16 cellular contexts compared by ENCODE assay signal in the genomic region with DNA sequence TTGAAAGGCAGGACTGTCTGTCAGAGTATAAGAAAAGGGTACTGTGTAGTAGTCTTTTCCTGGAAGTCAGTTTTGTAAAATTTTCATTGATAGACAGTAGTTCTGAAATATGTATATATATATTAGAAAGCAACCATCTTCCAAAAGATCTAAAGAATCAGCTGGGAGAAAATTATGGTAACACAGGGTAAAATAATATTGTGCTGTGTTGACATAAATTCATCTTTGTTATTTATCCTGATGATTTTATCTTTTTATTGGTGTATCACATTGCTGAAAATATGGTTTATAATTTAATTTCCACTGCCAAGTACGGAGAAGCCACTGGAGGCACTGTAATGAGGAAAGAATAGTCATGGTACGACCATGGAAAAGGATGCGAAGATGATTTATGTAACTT.
DNase-seq lines count a peak whose midpoint lies in the region; ATAC-seq and TF ChIP-seq lines count a peak whose summit lies in the region.
"Had no signal": no experiment of that assay in that cellular context is flagged by ENCODE, and none has a peak within 500 bp of the region (broad histone marks: within the 10 kb centered on the region; RNA-seq: fewer than 3 reads in every experiment).

No MANE protein-coding gene starts in this region.

- H3K56ac ChIP-seq in IMR-90 (ENCODE audit: extremely low read depth, insufficient read depth, low read length) = no peak overlapping the region

- H3K4me3 ChIP-seq in BE2C (ENCODE audit: low read depth, low read length) (no peak overlapping the region), IMR-90 (ENCODE audit: insufficient read depth, low read depth, low read length) (no peak overlapping the region)
- H3K4me3 ChIP-seq: BLaER1, GM12878 had no signal

- no CpG with 5 or more reads among the region's 3 CpGs for WGBS in IMR-90 (ENCODE audit: extremely low coverage in 2 of 2, insufficient read length in 1 of 2), 2 experiments

- H3K27me3 ChIP-seq in BE2C = no peaks in the 10 kb centered on the region
- H3K27me3 ChIP-seq in IMR-90 (ENCODE audit: control insufficient read depth, insufficient read depth, low read length) = no peaks in the 10 kb centered on the region
- H3K27me3 ChIP-seq: BLaER1 had no signal

- POLR2A ChIA-PET in IMR-90 (lab: Charles Lee; ENCODE audit: unreplicated experiment) = no interaction called here

- H3K27ac ChIP-seq in IMR-90 (ENCODE audit: insufficient read depth, low read length) (no peak overlapping the region), VCaP (no peak overlapping the region), substantia nigra (ENCODE audit: low read depth, low read length, poor library complexity, severe bottlenecking) (no peak overlapping the region)
- H3K27ac ChIP-seq: BLaER1 had no signal

- no peak overlapping the region for H2AK5ac ChIP-seq in IMR-90 (ENCODE audit: low read depth, low read length)

- H3K23ac ChIP-seq in IMR-90 (ENCODE audit: low read depth, low read length) = no peak overlapping the region

- H3K4ac ChIP-seq in IMR-90 (ENCODE audit: low read depth, low read length) = no peak overlapping the region

- dilution Hi-C loops in IMR-90 (cut with HindIII; ENCODE audit: low sequenced_read_pairs, unreplicated experiment) = no loop called here

- CTCF ChIA-PET in IMR-90 (lab: Yijun Ruan, JAX) = no interaction called here

- no peak overlapping the region for H3K4me2 ChIP-seq in IMR-90 (ENCODE audit: low read depth, low read length)
- H3K4me2 ChIP-seq: BLaER1 had no signal

- BruUV-seq in IMR-90 (replicated peaks; lab: Mats Ljungman, UMichigan) = no TSS peak

- intact Hi-C loops in IMR-90 (cut with micrococcal nuclease) = no loop called here

- no peak overlapping the region for H4K5ac ChIP-seq in IMR-90 (ENCODE audit: low read depth, low read length)

- H2BK5ac ChIP-seq in IMR-90 (ENCODE audit: low read depth, low read length, poor library complexity, severe bottlenecking) = no peak overlapping the region

- H4K20me1 ChIP-seq in IMR-90 (ENCODE audit: insufficient read depth, low read length) = no peaks in the 10 kb centered on the region
- H4K20me1 ChIP-seq: BLaER1 had no signal

- no peak for TF ChIP-seq POLR2A in IMR-90 (IDR thresholded peaks at IDR 0.05; ENCODE audit: low read depth, low read length)

- no peaks in the 10 kb centered on the region for H3K9me3 ChIP-seq in BE2C
- H3K9me3 ChIP-seq in IMR-90 (ENCODE audit: control insufficient read depth, insufficient read depth, low read length) = peaks cover 7% of the 10 kb centered on the region
- H3K9me3 ChIP-seq: BLaER1 had no signal

- H2BK120ac ChIP-seq in IMR-90 (ENCODE audit: low read depth, low read length) = no peak overlapping the region

- no peak overlapping the region for H3K18ac ChIP-seq in IMR-90 (ENCODE audit: low read depth, low read length)

- H3K9me1 ChIP-seq in IMR-90 (ENCODE audit: insufficient read depth, low read length) = no peaks in the 10 kb centered on the region

- no peak overlapping the region for H2AK9ac ChIP-seq in IMR-90 (replicated peaks; ENCODE audit: low read depth, low read length, poor library complexity)

- H3K4me1 ChIP-seq in BE2C = no peaks in the 10 kb centered on the region
- H3K4me1 ChIP-seq in IMR-90 (ENCODE audit: control insufficient read depth, insufficient read depth, low read length) = no peaks in the 10 kb centered on the region
- H3K4me1 ChIP-seq: BLaER1 had no signal

- TF ChIP-seq CTCF in BE2C (IDR thresholded peaks at IDR 0.05; ENCODE audit: low read depth, low read length) = peak; percentile 39
- TF ChIP-seq CTCF in IMR-90 (conservative IDR thresholded peaks at IDR 0.05; ENCODE audit: low read depth, low read length) = no peak
- peak; percentile 67 for TF ChIP-seq CTCF in VCaP (conservative IDR thresholded peaks at IDR 0.05)

- no peak for DNase-seq in BE2C
- no peak for DNase-seq in IMR-90
- DNase-seq in substantia nigra (lab: John Stamatoyannopoulos, UW) = no peak
- no peak for DNase-seq in GDM1 (lab: John Stamatoyannopoulos, UW)
- no peak for DNase-seq in stimulated activated CD4-positive, alpha-beta T cell treated with anti-CD3 and anti-CD28 coated beads, Interleukin-4, amount 100 ng/mL, for 4 hours
- DNase-seq: AML-193; Calu3; CD8-positive, alpha-beta T cell; DMS79 treated with DMSO at 0.1 percent for 48 hours; GOT3; HFFc6; KBM-7 had no signal

- no peak overlapping the region for H2AFZ ChIP-seq in IMR-90 (replicated peaks; ENCODE audit: low read length, poor library complexity)

- H3K79me1 ChIP-seq in IMR-90 (ENCODE audit: low read depth in 1 of 2, low read length in 2 of 2) = no peaks in the 10 kb centered on the region

- no peak overlapping the region for H2BK15ac ChIP-seq in IMR-90 (ENCODE audit: low read depth, low read length)

- H4K8ac ChIP-seq in IMR-90 (ENCODE audit: low read depth in 2 of 2, low read length in 2 of 2) = no peak overlapping the region

- TF ChIP-seq RAD21 in IMR-90 (IDR thresholded peaks at IDR 0.05; ENCODE audit: low read length) = no peak

- no peak for ATAC-seq in IMR-90 (ENCODE audit: low read depth)
- ATAC-seq: CD8-positive, alpha-beta T cell; GM12878; HCT116 had no signal

- H3K9ac ChIP-seq in IMR-90 (ENCODE audit: low read depth, low read length) = no peak overlapping the region
- H3K9ac ChIP-seq: BLaER1 had no signal

- no peak overlapping the region for H2BK20ac ChIP-seq in IMR-90 (ENCODE audit: low read depth, low read length)

- no peak overlapping the region for H4K91ac ChIP-seq in IMR-90 (ENCODE audit: insufficient read depth, low read depth, low read length)

- in situ Hi-C loops in IMR-90 (cut with MboI; ENCODE audit: low sequenced_read_pairs) = loop anchor here (10.0 kb wide), 1 partner anchor 59 kb away; no protein-coding TSS in a partner anchor

- no peaks in the 10 kb centered on the region for H3K36me3 ChIP-seq in BE2C
- H3K36me3 ChIP-seq in IMR-90 (ENCODE audit: control insufficient read depth, insufficient read depth, low read length) = no peaks in the 10 kb centered on the region
- H3K36me3 ChIP-seq: BLaER1 had no signal

- H3K14ac ChIP-seq in IMR-90 (replicated peaks; ENCODE audit: low read depth, low read length) = no peak overlapping the region

TF ChIP-seq in IMR-90, 13 proteins besides CTCF, POLR2A, EP300 and RAD21:
- TF ChIP-seq MAFK (IDR thresholded peaks at IDR 0.05; ENCODE audit: low read depth, low read length) = peak; percentile 50; the same call in 1 of the 2 replicates
- TF ChIP-seq FOS (IDR thresholded peaks at IDR 0.05; ENCODE audit: low read depth, low read length) = no peak
